ENCODE assay signal across 10 cellular contexts in genomic region chr21:44314561-44314960, GRCh38. TPM values are rescaled to one million over a fixed set of nuclear protein-coding genes. Genes with fewer than 3 reads are reported as not detected.
"Had no signal": no experiment of that assay in that cellular context is flagged by ENCODE, and none has a peak within 500 bp of the region (broad histone marks: within the 10 kb centered on the region; RNA-seq: fewer than 3 reads in every experiment).

No MANE protein-coding gene starts in this region.

- H3K4me2 ChIP-seq: GM23338 had no signal

- DNase-seq: H7, HFFc6, KG1 had no signal

- ATAC-seq: HCT116, HepG2, K562 had no signal

- H2AFZ ChIP-seq: GM23338 had no signal

- H3K9me3 ChIP-seq: HAP-1 had no signal

- H3K4me3 ChIP-seq: GM23338, HAP-1, K562 had no signal

- FAIRE-seq: HepG2, K562 had no signal

- H3K4me1 ChIP-seq: HAP-1 had no signal

RNA-seq across cellular contexts. Expression of gene AIRE, which starts 28.9 kb away (rescaled TPM):
- total RNA-seq: H4, HepG2, HT1080, K562 had no signal
- polyA plus RNA-seq: GM23338, HepG2 had no signal

RNA-seq across cellular contexts. Expression of gene DNMT3L, which starts 52.9 kb away (rescaled TPM):
- total RNA-seq: GM23338, H4, HFFc6, HT1080, K562 had no signal
